7 cellular contexts compared by ENCODE assay signal in the genomic region with DNA sequence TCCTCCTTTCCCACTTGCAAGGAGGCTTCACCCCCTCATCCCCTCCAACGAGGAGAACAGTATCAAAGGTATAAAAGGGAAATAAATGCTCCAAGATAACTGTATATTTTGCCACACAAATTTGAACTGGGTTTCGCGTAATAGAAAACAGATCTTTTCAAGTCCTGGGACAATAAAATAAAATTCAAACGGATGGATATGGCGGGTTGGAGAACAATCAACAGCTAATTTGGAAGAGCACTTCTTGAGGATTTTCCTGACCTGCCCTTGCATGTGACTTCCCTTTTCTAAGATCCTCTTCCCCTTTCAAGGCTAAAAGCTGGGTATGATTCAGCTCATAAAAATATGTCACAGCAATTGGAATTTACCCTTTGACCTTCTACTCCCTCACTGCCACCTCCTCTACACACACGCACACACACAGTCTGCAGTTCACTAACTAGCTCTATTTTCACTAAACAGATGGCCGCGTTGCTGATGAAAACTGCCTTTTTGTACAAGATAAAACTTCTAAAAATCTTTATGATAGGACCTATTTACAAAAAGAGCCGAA.
DNase-seq lines count a peak whose midpoint lies in the region; ATAC-seq, FAIRE-seq and TF ChIP-seq lines count a peak whose summit lies in the region.

No MANE protein-coding gene starts in this region.

- H4K20me1 ChIP-seq in K562 (replicated peaks; ENCODE audit: control insufficient read depth, insufficient read depth, low read length), result no peaks in the 10 kb centered on the region

- no peak for TF ChIP-seq EP300 in K562 (IDR thresholded peaks at IDR 0.05; ENCODE audit: low read length)
- no peak for TF ChIP-seq EP300 in transverse colon (IDR thresholded peaks at IDR 0.05; ENCODE audit: low read depth)

- no peaks in the 10 kb centered on the region for H3K79me2 ChIP-seq in K562 (ENCODE audit: control insufficient read depth, insufficient read depth, low read length)

- no peak overlapping the region for H3K9ac ChIP-seq in K562 (ENCODE audit: insufficient read depth in 1 of 2, low read depth in 2 of 2, low read length in 2 of 2)

- no peak overlapping the region for H2AFZ ChIP-seq in K562 (ENCODE audit: low read depth, low read length)

- in situ Hi-C loops in KBM-7 (cut with MboI; ENCODE audit: low pct_unique_long_range_greater_than_20kb, low sequenced_read_pairs), result no loop called here
- in situ Hi-C loops in K562 (cut with MboI), result loop anchor here (25.0 kb wide), 1 partner anchor 1138 kb away; no protein-coding TSS in a partner anchor
- in situ Hi-C loops in transverse colon (cut with MboI; ENCODE audit: low pct_ligation_motif_present in 1 of 4, low pct_unique_long_range_greater_than_20kb in 1 of 4, low sequenced_read_pairs in 3 of 4), result loop anchor here in 1 of 4 donors (25.0 kb wide), 1 partner anchor 1088 kb away; no protein-coding TSS in a partner anchor

- H3K36me3 ChIP-seq in K562 (ENCODE audit: control insufficient read depth, insufficient read depth, low read length), result no peaks in the 10 kb centered on the region
- H3K36me3 ChIP-seq in transverse colon, result no peaks in the 10 kb centered on the region

- H3K4me3 ChIP-seq in K562 (no peak overlapping the region), transverse colon (peak overlapping the region in 3 of 4 donors; percentile 23 to 35 (median 32))

- H3K4me1 ChIP-seq in K562 (replicated peaks in 1 of 2; ENCODE audit: control insufficient read depth in 2 of 2, insufficient read depth in 2 of 2, low read length in 2 of 2), result no peaks in the 10 kb centered on the region
- H3K4me1 ChIP-seq in transverse colon, result peaks cover 0 to 19% (median 2%) of the 10 kb centered on the region in 4 donors

- TF ChIP-seq CTCF in K562 (IDR thresholded peaks at IDR 0.05 in 2 of 3, conservative IDR thresholded peaks at IDR 0.05 in 1 of 3; ENCODE audit: insufficient read depth in 2 of 3, low read depth in 1 of 3, low read length in 3 of 3) (no peak), transverse colon (IDR thresholded peaks at IDR 0.05) (no peak)

- BruUV-seq in K562 (replicated peaks; lab: Mats Ljungman, UMichigan), result no TSS peak

- H3K27ac ChIP-seq in K562 (ENCODE audit: extremely low read depth, low read depth, low read length) (no peak overlapping the region), transverse colon (peak overlapping the region; percentile 56 to 75 (median 65))

- no peaks in the 10 kb centered on the region for H3K9me3 ChIP-seq in K562 (replicated peaks; ENCODE audit: control insufficient read depth, insufficient read depth, low read depth, low read length)
- H3K9me3 ChIP-seq in transverse colon, result no peaks in the 10 kb centered on the region

- TF ChIP-seq POLR2A in K562 (conservative IDR thresholded peaks at IDR 0.05) (no peak), transverse colon (IDR thresholded peaks at IDR 0.05) (no peak)

- 5% methylated on average over 9 of the region's 9 CpGs for WGBS in K562 (ENCODE audit: insufficient coverage, low coverage, missing lambda C conversion rate)
- WGBS in transverse colon (ENCODE audit: low coverage in 1 of 2), 2 donors, result 54 to 59% methylated on average over 9 of the region's 9 CpGs

- POLR2A ChIA-PET in K562 (lab: Yijun Ruan, JAX), result no interaction called here

- ATAC-seq in K562 (no peak), GM21528 (IDR thresholded peaks at IDR 0.05; ENCODE audit: low FRiP score, unreplicated experiment) (no peak)

- DNase-seq in KBM-7 (peak; percentile 97), K562 (ENCODE audit: extremely low read depth in 1 of 4, low spot score in 3 of 4) (no peak), left kidney (ENCODE audit: low read depth, low spot score) (peak; percentile 71), transverse colon (peak; percentile 19), iPS-NIHi7 (ENCODE audit: extremely low spot score) (no peak), NCI-H2196 (lab: John Stamatoyannopoulos, UW; ENCODE audit: unreplicated experiment) (no peak)

- no peak overlapping the region for H3K4me2 ChIP-seq in K562 (ENCODE audit: insufficient read depth, low read length)

- CTCF ChIA-PET in K562 (lab: Yijun Ruan, JAX; ENCODE audit: low intra/inter-chr PET ratio), result no interaction called here

- H3K27me3 ChIP-seq in K562 (ENCODE audit: control insufficient read depth in 2 of 2, insufficient read depth in 2 of 2, low read length in 2 of 2), result no peaks in the 10 kb centered on the region
- no peaks in the 10 kb centered on the region for H3K27me3 ChIP-seq in transverse colon

- H3K9me1 ChIP-seq in K562 (ENCODE audit: control insufficient read depth, insufficient read depth, low read length), result no peaks in the 10 kb centered on the region

- FAIRE-seq in K562 (lab: Jason Lieb, UNC), result no peak

- intact Hi-C loops in K562 (cut with micrococcal nuclease) (no loop called here), transverse colon (cut with DNase I; ENCODE audit: low total_unique reads) (no loop called here)

- no peak for TF ChIP-seq RAD21 in K562 (CRISPR knock-in tag; conservative IDR thresholded peaks at IDR 0.05 in 1 of 2, IDR thresholded peaks at IDR 0.05 in 1 of 2)

TF ChIP-seq in K562, 482 proteins besides CTCF, POLR2A, EP300 and RAD21:
- TF ChIP-seq ATF7 (IDR thresholded peaks at IDR 0.05), result no peak
- no peak for TF ChIP-seq NR2C2 (CRISPR knock-in tag; IDR thresholded peaks at IDR 0.05)
- peak; percentile 24; the same call in 1 of the 2 replicates for TF ChIP-seq NR2C2 (tag; IDR thresholded peaks at IDR 0.05)
- TF ChIP-seq NR2C1 (IDR thresholded peaks at IDR 0.05), result no peak
- TF ChIP-seq NR2C1 (tag; IDR thresholded peaks at IDR 0.05), result peak; percentile 54; the same call in 1 of the 2 replicates

Comparison
In these comparisons a context has a peak if more than half of its experiments do, and no peak if none do; other contexts are left out.
1. DNase-seq: peak in KBM-7 (single experiment), left kidney (single experiment) and transverse colon (single experiment); none in K562 (0 of 4), iPS-NIHi7 (single experiment) and NCI-H2196 (single experiment).